Comparison of ENCODE assay signal across 12 cellular contexts in the genomic region with DNA sequence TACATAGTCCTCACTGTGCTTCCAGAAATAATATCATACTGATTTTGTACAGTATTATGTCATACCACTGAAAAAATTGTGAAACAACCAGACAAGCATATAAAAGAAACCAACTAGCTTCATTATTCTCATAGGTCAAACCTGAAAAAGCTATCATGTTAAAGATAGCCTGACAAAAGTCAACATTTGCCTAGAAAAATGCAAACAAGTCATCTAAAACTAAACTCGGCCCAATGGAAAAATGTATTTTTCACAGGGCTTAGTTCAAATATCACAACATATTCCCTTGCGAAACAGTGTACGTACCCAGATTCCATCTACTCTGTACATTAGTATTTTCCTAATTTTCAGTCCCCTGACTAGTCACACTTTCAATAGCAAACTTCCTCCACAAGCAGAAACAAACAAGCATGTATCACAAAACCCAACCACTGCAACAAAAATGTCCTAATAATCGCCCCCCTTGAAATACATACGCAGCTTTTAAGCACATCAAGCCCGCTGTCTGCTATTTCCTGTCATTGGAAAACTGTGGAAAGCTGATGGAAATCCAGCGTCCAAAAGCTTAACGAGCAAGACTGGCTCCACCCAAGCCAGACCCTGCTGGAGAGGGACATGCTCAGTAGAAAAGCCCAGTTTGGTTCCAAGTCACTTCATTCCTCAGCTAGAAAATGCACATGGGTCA.
DNase-seq lines count a peak whose midpoint lies in the region; ATAC-seq and TF ChIP-seq lines count a peak whose summit lies in the region.
"Had no signal": no experiment of that assay in that cellular context is flagged by ENCODE, and none has a peak within 500 bp of the region (broad histone marks: within the 10 kb centered on the region; RNA-seq: fewer than 3 reads in every experiment).

No MANE protein-coding gene starts in this region.

- H3K4me3 Mint-ChIP-seq in HFFc6 (peak overlapping the region; percentile 72), endodermal cell (no peak overlapping the region)
- no peak overlapping the region for H3K4me3 Mint-ChIP-seq in T-helper 2 cell treated with Interferon-gamma antibody and Interleukin-4, amounts not matched to agents 5 μg/mL and 100 μg/mL, for 36 hours

- H3K4me1 ChIP-seq in endodermal cell (ENCODE audit: control insufficient read depth, insufficient read depth, low read length) = peaks cover 9% of the 10 kb centered on the region
- H3K4me1 ChIP-seq in lower lobe of right lung = peaks cover 48% of the 10 kb centered on the region
- peaks cover 27 to 44% of the 10 kb centered on the region in 2 donors for H3K4me1 ChIP-seq in thoracic aorta (ENCODE audit: control insufficient read depth in 1 of 2, low read depth in 2 of 2)

- H3K9me3 ChIP-seq in endodermal cell (ENCODE audit: control insufficient read depth, low read length) (no peaks in the 10 kb centered on the region), lower lobe of right lung (no peaks in the 10 kb centered on the region), thoracic aorta (no peaks in the 10 kb centered on the region)

- WGBS in endodermal cell (ENCODE audit: insufficient coverage in 1 of 2, insufficient read length in 1 of 2), 2 experiments = 92 to 93% methylated on average over 8 of the region's 8 CpGs

- peaks cover 76% of the 10 kb centered on the region for H3K4me1 Mint-ChIP-seq in HFFc6 (ENCODE audit: low read depth)
- peaks cover 47% of the 10 kb centered on the region for H3K4me1 Mint-ChIP-seq in endodermal cell
- peaks cover 2% of the 10 kb centered on the region for H3K4me1 Mint-ChIP-seq in T-helper 2 cell treated with Interferon-gamma antibody and Interleukin-4, amounts not matched to agents 5 μg/mL and 100 μg/mL, for 36 hours (ENCODE audit: low read depth)

- H3K36me3 Mint-ChIP-seq in HFFc6 (ENCODE audit: low read depth) (peaks cover 7% of the 10 kb centered on the region; the same call in 1 of the 2 replicates), endodermal cell (ENCODE audit: low read depth) (peaks cover 9% of the 10 kb centered on the region)
- no peaks in the 10 kb centered on the region for H3K36me3 Mint-ChIP-seq in T-helper 2 cell treated with Interferon-gamma antibody and Interleukin-4, amounts not matched to agents 5 μg/mL and 100 μg/mL, for 36 hours (ENCODE audit: low read depth)

- H3K36me3 ChIP-seq in endodermal cell (ENCODE audit: control insufficient read depth, insufficient read depth, low read length) (no peaks in the 10 kb centered on the region), lower lobe of right lung (no peaks in the 10 kb centered on the region), thoracic aorta (no peaks in the 10 kb centered on the region)

- intact Hi-C loops in lower lobe of right lung (cut with DNase I) = no loop called here

- H3K9me3 Mint-ChIP-seq in HFFc6 = no peaks in the 10 kb centered on the region
- no peaks in the 10 kb centered on the region for H3K9me3 Mint-ChIP-seq in endodermal cell
- no peaks in the 10 kb centered on the region for H3K9me3 Mint-ChIP-seq in T-helper 2 cell treated with Interferon-gamma antibody and Interleukin-4, amounts not matched to agents 5 μg/mL and 100 μg/mL, for 36 hours
- H3K9me3 Mint-ChIP-seq: activated T-helper 2 cell treated with anti-CD3 and anti-CD28 coated beads, Interferon-gamma antibody, Interleukin-2, Interleukin-4, amounts not matched to agents 10 μg/mL and 5 μg/mL and 100 μg/mL, durations not matched to agents 14 hours and 24 hours and 36 hours had no signal

- H3K27ac ChIP-seq in endodermal cell (ENCODE audit: low read depth, low read length) (no peak overlapping the region), lower lobe of right lung (peak overlapping the region; percentile 69), thoracic aorta (peak overlapping the region; percentile 42 to 61)

- H3K27ac Mint-ChIP-seq in HFFc6 (peak overlapping the region; percentile 34), endodermal cell (peak overlapping the region; percentile 1)
- H3K27ac Mint-ChIP-seq in T-helper 2 cell treated with Interferon-gamma antibody and Interleukin-4, amounts not matched to agents 5 μg/mL and 100 μg/mL, for 36 hours = no peak overlapping the region
- H3K27ac Mint-ChIP-seq: activated T-helper 2 cell treated with anti-CD3 and anti-CD28 coated beads, Interferon-gamma antibody, Interleukin-2, Interleukin-4, amounts not matched to agents 10 μg/mL and 5 μg/mL and 100 μg/mL, durations not matched to agents 14 hours and 24 hours and 36 hours had no signal

- H3K27me3 Mint-ChIP-seq in HFFc6 (ENCODE audit: insufficient read depth) (no peaks in the 10 kb centered on the region; the same call in 1 of the 2 replicates), endodermal cell (ENCODE audit: insufficient read depth) (no peaks in the 10 kb centered on the region)
- H3K27me3 Mint-ChIP-seq in T-helper 2 cell treated with Interferon-gamma antibody and Interleukin-4, amounts not matched to agents 5 μg/mL and 100 μg/mL, for 36 hours (ENCODE audit: low read depth) = no peaks in the 10 kb centered on the region

- no peak overlapping the region for H3K9ac ChIP-seq in endodermal cell (ENCODE audit: extremely low read depth, low read length, poor library complexity, severe bottlenecking)

- TF ChIP-seq CTCF in HFFc6 (IDR thresholded peaks at IDR 0.05) = no peak
- no peak for TF ChIP-seq CTCF in endodermal cell (conservative IDR thresholded peaks at IDR 0.05)
- no peak for TF ChIP-seq CTCF in lower lobe of right lung (IDR thresholded peaks at IDR 0.05)
- no peak for TF ChIP-seq CTCF in thoracic aorta (IDR thresholded peaks at IDR 0.05)

- ATAC-seq in lower lobe of right lung (peak; percentile 37 to 41), thoracic aorta (ENCODE audit: insufficient number of reproducible peaks, low FRiP score, low read depth) (peak; percentile 19)

- H3K27me3 ChIP-seq in endodermal cell (ENCODE audit: control insufficient read depth, insufficient read depth, low read length, poor library complexity, severe bottlenecking) = no peaks in the 10 kb centered on the region
- H3K27me3 ChIP-seq in lower lobe of right lung (ENCODE audit: low read depth) = no peaks in the 10 kb centered on the region
- no peaks in the 10 kb centered on the region for H3K27me3 ChIP-seq in thoracic aorta (replicated peaks; ENCODE audit: insufficient read depth)

- H3K4me3 ChIP-seq in endodermal cell (ENCODE audit: low read length) = no peak overlapping the region
- peak overlapping the region; percentile 50 for H3K4me3 ChIP-seq in lower lobe of right lung
- H3K4me3 ChIP-seq in thoracic aorta = peak overlapping the region; percentile 68

- DNase-seq in HFFc6 (peak; percentile 20), endodermal cell (no peak), lower lobe of right lung (no peak), thoracic aorta (ENCODE audit: low spot score) (no peak), DMS79 (lab: John Stamatoyannopoulos, UW) (no peak), DMS153 (lab: John Stamatoyannopoulos, UW) (no peak), DMS53 treated with DMSO at 0.1 percent for 48 hours (lab: John Stamatoyannopoulos, UW; ENCODE audit: unreplicated experiment) (no peak)
- no peak for DNase-seq in T-helper 2 cell treated with Interferon-gamma antibody and Interleukin-4, amounts not matched to agents 5 μg/mL and 100 μg/mL, for 36 hours (ENCODE audit: low spot score)
- DNase-seq: erythroblast; NCI-H69; stimulated activated CD8-positive, alpha-beta memory T cell treated with anti-CD3 and anti-CD28 coated beads, Interleukin-4, amount 100 ng/mL, for 48 hours had no signal
